In the genomic region with DNA sequence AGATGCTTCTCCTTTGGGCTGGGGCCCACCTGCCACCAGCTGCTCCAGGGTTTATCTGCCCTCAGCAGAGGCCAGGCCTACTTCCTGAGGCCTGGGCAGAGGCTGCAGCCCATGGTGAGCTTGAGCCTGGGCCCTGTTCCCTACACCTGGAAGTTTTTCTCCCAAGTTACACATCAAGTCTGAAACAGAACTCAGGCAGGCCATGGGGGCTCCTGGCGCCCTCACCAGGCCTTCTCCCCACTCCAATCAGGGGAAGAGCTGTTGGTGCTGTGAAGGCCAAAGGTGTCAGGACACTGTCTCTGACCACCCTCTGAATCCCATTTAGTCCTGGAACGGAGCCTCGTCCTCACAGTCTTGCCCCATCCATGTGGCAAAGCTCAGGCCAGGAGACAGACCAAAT, we compare ENCODE assay signal across 27 cellular contexts. TPM values are rescaled to one million over a fixed set of nuclear protein-coding genes. Genes with fewer than 3 reads are reported as not detected.
DNase-seq lines count a peak whose midpoint lies in the region; ATAC-seq and TF ChIP-seq lines count a peak whose summit lies in the region.
"Had no signal": no experiment of that assay in that cellular context is flagged by ENCODE, and none has a peak within 500 bp of the region (broad histone marks: within the 10 kb centered on the region; RNA-seq: fewer than 3 reads in every experiment).

No MANE protein-coding gene starts in this region.

- H2AK9ac ChIP-seq in IMR-90 (replicated peaks; ENCODE audit: low read depth, low read length, poor library complexity) = no peak overlapping the region

- in situ Hi-C loops in IMR-90 (cut with MboI; ENCODE audit: low sequenced_read_pairs) = no loop called here

- H2BK5ac ChIP-seq in IMR-90 (ENCODE audit: low read depth, low read length, poor library complexity, severe bottlenecking) = no peak overlapping the region

- H4K20me1 ChIP-seq in IMR-90 (ENCODE audit: insufficient read depth, low read length) = peaks cover 6% of the 10 kb centered on the region

- peaks cover 1% of the 10 kb centered on the region in 2 donors for H3K4me1 Mint-ChIP-seq in stimulated activated naive B cell treated with anti-CD40 and anti-IgM and Interleukin-4, amounts not matched to agents 10 μg/mL and 1 μg/mL and 100 μg/mL, for 72 hours

- TF ChIP-seq RAD21 in IMR-90 (IDR thresholded peaks at IDR 0.05; ENCODE audit: low read length) = no peak

- ATAC-seq in IMR-90 (ENCODE audit: low read depth) (no peak), GM21786 (IDR thresholded peaks at IDR 0.05; ENCODE audit: unreplicated experiment) (no peak), left ventricle myocardium superior (no peak)
- no peak for ATAC-seq in stimulated activated naive B cell treated with anti-CD40 and anti-IgM and Interleukin-4, amounts not matched to agents 10 μg/mL and 1 μg/mL and 100 μg/mL, for 72 hours (replicated peaks)
- ATAC-seq: HepG2, PC-3 had no signal

- no peak overlapping the region for H2BK120ac ChIP-seq in IMR-90 (ENCODE audit: low read depth, low read length)

- no peak overlapping the region for H4K5ac ChIP-seq in IMR-90 (ENCODE audit: low read depth, low read length)

- H3K14ac ChIP-seq in IMR-90 (replicated peaks; ENCODE audit: low read depth, low read length) = no peak overlapping the region

- no peak overlapping the region for H3K4me2 ChIP-seq in IMR-90 (ENCODE audit: low read depth, low read length)
- H3K4me2 ChIP-seq: SK-N-SH had no signal

- H3K27me3 Mint-ChIP-seq in stimulated activated naive B cell treated with anti-CD40 and anti-IgM and Interleukin-4, amounts not matched to agents 10 μg/mL and 1 μg/mL and 100 μg/mL, for 72 hours = peaks cover 20 to 24% of the 10 kb centered on the region in 2 donors

- H3K23ac ChIP-seq in IMR-90 (ENCODE audit: low read depth, low read length) = no peak overlapping the region

- no peaks in the 10 kb centered on the region for H3K4me1 ChIP-seq in IMR-90 (ENCODE audit: control insufficient read depth, insufficient read depth, low read length)
- peaks cover 12% of the 10 kb centered on the region for H3K4me1 ChIP-seq in endocrine pancreas (ENCODE audit: control insufficient read depth, insufficient read depth, low read length)

- no peak overlapping the region for H3K4me3 ChIP-seq in IMR-90 (ENCODE audit: insufficient read depth, low read depth, low read length)
- H3K4me3 ChIP-seq in endocrine pancreas (ENCODE audit: control insufficient read depth, insufficient read depth, low read length) = no peak overlapping the region
- H3K4me3 ChIP-seq: K562 had no signal

- no peak overlapping the region for H3K18ac ChIP-seq in IMR-90 (ENCODE audit: low read depth, low read length)

- H3K9ac ChIP-seq in IMR-90 (ENCODE audit: low read depth, low read length) = no peak overlapping the region
- H3K9ac ChIP-seq in endocrine pancreas (ENCODE audit: control insufficient read depth, insufficient read depth, low read length) = peak overlapping the region; percentile 56
- H3K9ac ChIP-seq: SK-N-SH had no signal

- BruUV-seq in IMR-90 (replicated peaks; lab: Mats Ljungman, UMichigan) = no TSS peak

- H3K56ac ChIP-seq in IMR-90 (ENCODE audit: extremely low read depth, insufficient read depth, low read length) = no peak overlapping the region

- no peak overlapping the region for H3K4me3 Mint-ChIP-seq in stimulated activated naive B cell treated with anti-CD40 and anti-IgM and Interleukin-4, amounts not matched to agents 10 μg/mL and 1 μg/mL and 100 μg/mL, for 72 hours
- H3K4me3 Mint-ChIP-seq: CD4-positive, alpha-beta memory T cell had no signal

- TF ChIP-seq CTCF in IMR-90 (conservative IDR thresholded peaks at IDR 0.05; ENCODE audit: low read depth, low read length) = no peak

- peaks cover 30% of the 10 kb centered on the region for H3K27me3 ChIP-seq in IMR-90 (ENCODE audit: control insufficient read depth, insufficient read depth, low read length)
- no peaks in the 10 kb centered on the region for H3K27me3 ChIP-seq in endocrine pancreas (ENCODE audit: control insufficient read depth, insufficient read depth, low read length)

- intact Hi-C loops in IMR-90 (cut with micrococcal nuclease) = no loop called here
- intact Hi-C loops in left ventricle myocardium superior (cut with micrococcal nuclease) = no loop called here

- H2BK20ac ChIP-seq in IMR-90 (ENCODE audit: low read depth, low read length) = no peak overlapping the region

- no peak overlapping the region for H4K91ac ChIP-seq in IMR-90 (ENCODE audit: insufficient read depth, low read depth, low read length)

- H3K9me3 ChIP-seq in IMR-90 (ENCODE audit: control insufficient read depth, insufficient read depth, low read length) (no peaks in the 10 kb centered on the region), endocrine pancreas (ENCODE audit: control insufficient read depth, low read length) (no peaks in the 10 kb centered on the region)
- H3K9me3 ChIP-seq: SK-N-SH had no signal

- H3K36me3 ChIP-seq in IMR-90 (ENCODE audit: control insufficient read depth, insufficient read depth, low read length) = no peaks in the 10 kb centered on the region
- H3K36me3 ChIP-seq in endocrine pancreas (ENCODE audit: control insufficient read depth, insufficient read depth, low read length) = no peaks in the 10 kb centered on the region

- H4K8ac ChIP-seq in IMR-90 (ENCODE audit: low read depth in 2 of 2, low read length in 2 of 2) = no peak overlapping the region

- H3K27ac Mint-ChIP-seq in stimulated activated naive B cell treated with anti-CD40 and anti-IgM and Interleukin-4, amounts not matched to agents 10 μg/mL and 1 μg/mL and 100 μg/mL, for 72 hours = no peak overlapping the region
- H3K27ac Mint-ChIP-seq: CD4-positive, alpha-beta memory T cell had no signal

- H3K9me1 ChIP-seq in IMR-90 (ENCODE audit: insufficient read depth, low read length) = 0 out of 2 replicates have a peak, but pooled peaks cover 3% of the 10 kb centered on the region

- POLR2A ChIA-PET in IMR-90 (lab: Charles Lee; ENCODE audit: unreplicated experiment) = no interaction called here

- CTCF ChIA-PET in IMR-90 (lab: Yijun Ruan, JAX) = no interaction called here

- no peak for TF ChIP-seq POLR2A in IMR-90 (IDR thresholded peaks at IDR 0.05; ENCODE audit: low read depth, low read length)

- no peak overlapping the region for H2AK5ac ChIP-seq in IMR-90 (ENCODE audit: low read depth, low read length)

- H2BK15ac ChIP-seq in IMR-90 (ENCODE audit: low read depth, low read length) = no peak overlapping the region

- H3K27ac ChIP-seq in IMR-90 (ENCODE audit: insufficient read depth, low read length) = no peak overlapping the region

- H3K79me1 ChIP-seq in IMR-90 (ENCODE audit: low read depth in 1 of 2, low read length in 2 of 2) = no peaks in the 10 kb centered on the region

- peak overlapping the region; percentile 9 for H2AFZ ChIP-seq in IMR-90 (replicated peaks; ENCODE audit: low read length, poor library complexity)

- H3K4ac ChIP-seq in IMR-90 (ENCODE audit: low read depth, low read length) = no peak overlapping the region

- dilution Hi-C loops in IMR-90 (cut with HindIII; ENCODE audit: low sequenced_read_pairs, unreplicated experiment) = no loop called here

- no CpG with 5 or more reads among the region's 3 CpGs for WGBS in IMR-90 (ENCODE audit: extremely low coverage in 2 of 2, insufficient read length in 1 of 2), 2 experiments

- DNase-seq in NCI-H2171 treated with DMSO at 0.1 percent for 48 hours (lab: John Stamatoyannopoulos, UW) (peak; percentile 19), NCI-H2171 (lab: John Stamatoyannopoulos, UW) (no peak), IMR-90 (no peak), left ventricle myocardium superior (no peak)
- DNase-seq in stimulated activated naive B cell treated with anti-CD40 and anti-IgM and Interleukin-4, amounts not matched to agents 10 μg/mL and 1 μg/mL and 100 μg/mL, for 72 hours = no peak
- DNase-seq: C1 segment of cervical spinal cord; CD4-positive, alpha-beta memory T cell; COR-L47; DMS79 treated with DMSO at 0.1 percent for 48 hours; GF-D8; Kasumi-1; MV-4-11; NCI-H1105; NCI-H146; NCI-H2029; NCI-H526; NCI-H82; NK-92 treated with Interleukin-12 subunit alpha and Interleukin-12 subunit beta, amount 100 ng/mL, for 24 hours; PC-3 had no signal

- H3K9me3 Mint-ChIP-seq in stimulated activated naive B cell treated with anti-CD40 and anti-IgM and Interleukin-4, amounts not matched to agents 10 μg/mL and 1 μg/mL and 100 μg/mL, for 72 hours = no peaks in the 10 kb centered on the region
- H3K9me3 Mint-ChIP-seq: CD4-positive, alpha-beta memory T cell had no signal

- H3K36me3 Mint-ChIP-seq in stimulated activated naive B cell treated with anti-CD40 and anti-IgM and Interleukin-4, amounts not matched to agents 10 μg/mL and 1 μg/mL and 100 μg/mL, for 72 hours = no peaks in the 10 kb centered on the region

TF ChIP-seq in IMR-90, 13 proteins besides CTCF, POLR2A, EP300 and RAD21 (continues in another document):
- no peak for TF ChIP-seq SMC3 (IDR thresholded peaks at IDR 0.05; ENCODE audit: low read depth, low read length)

RNA-seq across cellular contexts. Expression of a gene that starts 7.3 kb away (rescaled TPM):
- total RNA-seq in IMR-90 (2012; rRNA removed) = not detected in 2 replicates
- polyA plus RNA-seq in IMR-90 (2012; rRNA removed) = not detected in 2 replicates
- not detected in 2 replicates for polyA plus RNA-seq in IMR-90 (2012; cell fraction: cytosol; rRNA removed)
- polyA plus RNA-seq in IMR-90 (2012; cell fraction: nucleus; rRNA removed; ENCODE audit: low replicate concordance) = 0.03 TPM in 1 of 2 replicates, not detected in the other
- total RNA-seq in left ventricle myocardium superior = not detected
- total RNA-seq: CD4-positive, alpha-beta memory T cell; HT1080; M059J had no signal
- polyA plus RNA-seq: AG04450, K562 had no signal

RNA-seq across cellular contexts. Expression of a gene that starts 12.1 kb away (rescaled TPM):
- total RNA-seq in IMR-90 (2012; rRNA removed) (19.2 and 19.5 TPM in 2 replicates), left ventricle myocardium superior (18.5 TPM)
- polyA plus RNA-seq in IMR-90 (2012; rRNA removed) = 52.6 and 55.5 TPM in 2 replicates
- polyA plus RNA-seq in IMR-90 (2012; cell fraction: cytosol; rRNA removed) = 53.9 and 68.8 TPM in 2 replicates
- 69.0 and 86.1 TPM in 2 replicates for polyA plus RNA-seq in IMR-90 (2012; cell fraction: nucleus; rRNA removed; ENCODE audit: low replicate concordance)

RNA-seq across cellular contexts. Expression of a gene that starts 12.8 kb away (rescaled TPM):
- total RNA-seq in IMR-90 (2012; rRNA removed) (2.8 and 2.9 TPM in 2 replicates), left ventricle myocardium superior (1.6 TPM)
- polyA plus RNA-seq in IMR-90 (2012; rRNA removed) = 3.6 and 5.3 TPM in 2 replicates
- 6.1 and 6.6 TPM in 2 replicates for polyA plus RNA-seq in IMR-90 (2012; cell fraction: cytosol; rRNA removed)
- polyA plus RNA-seq in IMR-90 (2012; cell fraction: nucleus; rRNA removed; ENCODE audit: low replicate concordance) = 1.2 and 2.0 TPM in 2 replicates

RNA-seq across cellular contexts. Expression of a gene that starts 24.7 kb away (rescaled TPM):
- total RNA-seq in IMR-90 (2012; rRNA removed) = not detected in 2 replicates
- 0.29 and 0.34 TPM in 2 replicates for polyA plus RNA-seq in IMR-90 (2012; rRNA removed)
- 0.40 and 0.69 TPM in 2 replicates for polyA plus RNA-seq in IMR-90 (2012; cell fraction: cytosol; rRNA removed)
- 0.14 and 0.22 TPM in 2 replicates for polyA plus RNA-seq in IMR-90 (2012; cell fraction: nucleus; rRNA removed; ENCODE audit: low replicate concordance)
- total RNA-seq in left ventricle myocardium superior = not detected
- polyA plus RNA-seq: CD4-positive, alpha-beta memory T cell had no signal

RNA-seq across cellular contexts. Expression of a gene that starts 39.2 kb away (rescaled TPM):
- not detected in 2 replicates for total RNA-seq in IMR-90 (2012; rRNA removed)
- not detected in 2 replicates for polyA plus RNA-seq in IMR-90 (2012; rRNA removed)
- not detected in 2 replicates for polyA plus RNA-seq in IMR-90 (2012; cell fraction: cytosol; rRNA removed)
- 0.02 TPM in 1 of 2 replicates, not detected in the other for polyA plus RNA-seq in IMR-90 (2012; cell fraction: nucleus; rRNA removed; ENCODE audit: low replicate concordance)
- total RNA-seq in left ventricle myocardium superior = not detected
- total RNA-seq: CD4-positive, alpha-beta memory T cell; HepG2; HT1080; K562; M059J; PC-3 had no signal
- polyA plus RNA-seq: AG04450; CD4-positive, alpha-beta memory T cell; HepG2; K562 had no signal
